In genomic region chr7:101681170-101682007, GRCh38 we compare ENCODE assay signal across 1 cellular context.
TF ChIP-seq lines count a peak whose summit lies in the region.

No MANE protein-coding gene starts in this region.

TF ChIP-seq in HEK293, 187 proteins besides CTCF, POLR2A, EP300 and RAD21 (continued from another document and continues in another):
- TF ChIP-seq TSHZ1 (tag by site-specific recombination; IDR thresholded peaks at IDR 0.05; ENCODE audit: borderline replicate concordance) (no peak), ZNF585B (tag by site-specific recombination; IDR thresholded peaks at IDR 0.05) (no peak), ZNF791 (tag by site-specific recombination; IDR thresholded peaks at IDR 0.05) (no peak), ZNF514 (tag by site-specific recombination; IDR thresholded peaks at IDR 0.05) (no peak), SALL2 (tag by site-specific recombination; IDR thresholded peaks at IDR 0.05; ENCODE audit: borderline replicate concordance) (no peak), ZNF560 (tag by site-specific recombination; IDR thresholded peaks at IDR 0.05; ENCODE audit: borderline replicate concordance) (no peak), ZNF830 (tag by site-specific recombination; IDR thresholded peaks at IDR 0.05; ENCODE audit: low read depth) (no peak), ZEB2 (tag by site-specific recombination; IDR thresholded peaks at IDR 0.05) (no peak), ZNF660 (tag by site-specific recombination; IDR thresholded peaks at IDR 0.05) (0 out of 2 replicates have a peak, but pooled peaks have one; percentile 47), ZNF148 (tag by site-specific recombination; IDR thresholded peaks at IDR 0.05; ENCODE audit: borderline replicate concordance) (no peak), ZNF169 (tag by site-specific recombination; IDR thresholded peaks at IDR 0.05) (no peak), ZNF184 (tag by site-specific recombination; IDR thresholded peaks at IDR 0.05) (no peak), ZNF433 (tag by site-specific recombination; IDR thresholded peaks at IDR 0.05; ENCODE audit: low read depth) (no peak), ZBTB49 (tag by site-specific recombination; IDR thresholded peaks at IDR 0.05; ENCODE audit: low read depth) (no peak), ZNF645 (tag by site-specific recombination; IDR thresholded peaks at IDR 0.05) (no peak), ZNF580 (tag by site-specific recombination; IDR thresholded peaks at IDR 0.05) (0 out of 2 replicates have a peak, but pooled peaks have one; percentile 28), ZNF239 (tag by site-specific recombination; IDR thresholded peaks at IDR 0.05) (no peak), SP3 (tag by site-specific recombination; IDR thresholded peaks at IDR 0.05) (peak; percentile 51), ZNF280D (tag by site-specific recombination; IDR thresholded peaks at IDR 0.05) (peak; percentile 56; the same call in 1 of the 2 replicates), ZNF76 (tag by site-specific recombination; IDR thresholded peaks at IDR 0.05; ENCODE audit: borderline replicate concordance, low read depth) (no peak), GLI4 (tag by site-specific recombination; IDR thresholded peaks at IDR 0.05) (no peak), ZNF623 (tag by site-specific recombination; IDR thresholded peaks at IDR 0.05) (no peak), KLF17 (tag by site-specific recombination; IDR thresholded peaks at IDR 0.05) (no peak), ZSCAN4 (tag by site-specific recombination; IDR thresholded peaks at IDR 0.05) (no peak), BCL6B (tag by site-specific recombination; IDR thresholded peaks at IDR 0.05) (no peak), PRDM10 (tag by site-specific recombination; IDR thresholded peaks at IDR 0.05) (no peak), ZNF513 (tag by site-specific recombination; IDR thresholded peaks at IDR 0.05) (no peak), YY2 (tag by site-specific recombination; IDR thresholded peaks at IDR 0.05) (no peak), ZNF639 (tag by site-specific recombination; IDR thresholded peaks at IDR 0.05) (no peak)
